8 cellular contexts compared by ENCODE assay signal in the genomic region with DNA sequence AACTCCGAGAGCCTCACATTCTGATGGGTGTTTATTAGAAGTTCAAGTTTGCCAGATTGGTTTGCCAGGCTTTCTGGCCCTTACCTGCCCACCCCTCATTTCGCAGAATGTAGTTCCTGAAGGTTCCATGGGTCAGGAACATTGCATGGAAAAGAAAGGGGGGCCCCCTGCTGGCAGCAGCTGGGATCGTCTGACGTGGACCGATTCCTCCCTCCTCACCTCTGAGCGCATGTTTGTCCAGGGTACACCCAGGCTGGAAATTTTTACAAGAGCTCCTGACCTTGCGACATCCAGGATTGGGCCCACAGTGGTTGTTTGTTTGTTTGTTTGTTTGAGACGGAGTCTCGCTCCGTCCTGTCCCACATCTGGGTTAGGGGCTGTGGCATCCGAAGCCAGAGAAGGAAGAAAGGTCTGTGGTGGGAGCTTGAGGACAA.
DNase-seq lines count a peak whose midpoint lies in the region; ATAC-seq and TF ChIP-seq lines count a peak whose summit lies in the region.

No MANE protein-coding gene starts in this region.

- no TSS peak for BruUV-seq in Calu3 (replicated peaks; lab: Mats Ljungman, UMichigan)

- H3K27me3 Mint-ChIP-seq in Calu3 (ENCODE audit: unreplicated experiment): no peaks in the 10 kb centered on the region

- TF ChIP-seq CTCF in Calu3 (IDR thresholded peaks at IDR 0.05; ENCODE audit: unreplicated experiment) (peak; percentile 68), HL-60 (IDR thresholded peaks at IDR 0.05; ENCODE audit: insufficient read depth, low read length) (peak; percentile 63), left lung (IDR thresholded peaks at IDR 0.05) (peak; percentile 82 to 86)

- H3K27ac Mint-ChIP-seq in Calu3 (ENCODE audit: unreplicated experiment): no peak overlapping the region

- H3K27me3 ChIP-seq in HL-60 (ENCODE audit: insufficient read depth, poor library complexity, severe bottlenecking) (no peaks in the 10 kb centered on the region), left lung (no peaks in the 10 kb centered on the region)

- H3K4me1 ChIP-seq in left lung: peaks cover 0 to 10% of the 10 kb centered on the region in 2 donors

- H3K4me3 ChIP-seq in HL-60 (replicated peaks; ENCODE audit: insufficient read depth, low read length) (no peak overlapping the region), left lung (no peak overlapping the region)

- H3K27ac ChIP-seq in HL-60 (replicated peaks): no peak overlapping the region
- H3K27ac ChIP-seq in left lung: no peak overlapping the region

- H3K4me1 Mint-ChIP-seq in Calu3 (ENCODE audit: low read depth, unreplicated experiment): no peaks in the 10 kb centered on the region

- intact Hi-C loops in Calu3 (cut with micrococcal nuclease; ENCODE audit: unreplicated experiment) (loop anchor here (2.0 to 5.0 kb wide), 2 partner anchors 110 to 461 kb away; no protein-coding TSS in a partner anchor), left lung (cut with DNase I) (no loop called here)

- H3K4me3 Mint-ChIP-seq in Calu3 (ENCODE audit: low read depth, unreplicated experiment): no peak overlapping the region

- CTCF ChIA-PET in Calu3 (lab: Charles Lee): no interaction called here

- ATAC-seq in SK-N-SH treated with all-trans-retinoic acid at 6 μM for 48 hours (peak; percentile 91), left lung (peak; percentile 94), GM19455 (IDR thresholded peaks at IDR 0.05; ENCODE audit: unreplicated experiment) (no peak)

- no peaks in the 10 kb centered on the region for H3K9me3 Mint-ChIP-seq in Calu3 (ENCODE audit: low read depth, unreplicated experiment)

- H3K9me3 ChIP-seq in left lung: no peaks in the 10 kb centered on the region

- no peaks in the 10 kb centered on the region for H3K36me3 Mint-ChIP-seq in Calu3 (ENCODE audit: insufficient read depth, unreplicated experiment)

- no peaks in the 10 kb centered on the region for H3K36me3 ChIP-seq in left lung

- DNase-seq in Calu3 (peak; percentile 76), HL-60 (ENCODE audit: low read depth in 1 of 2, low spot score in 1 of 2) (peak in 1 of 2 experiments; percentile 29), dermis microvascular lymphatic vessel endothelial cell (ENCODE audit: low read depth in 2 of 2) (peak; percentile 25 to 55), left lung (peak; percentile 52 to 86), NOMO-1 (lab: John Stamatoyannopoulos, UW; ENCODE audit: unreplicated experiment in 2 of 2) (no peak)
- DNase-seq in stimulated activated CD8-positive, alpha-beta memory T cell treated with anti-CD3 and anti-CD28 coated beads, Interleukin-4, amount 100 ng/mL, for 24 hours (ENCODE audit: low read depth): peak; percentile 8

TF ChIP-seq in SK-N-SH treated with all-trans-retinoic acid at 6 μM for 48 hours, 23 proteins besides CTCF, POLR2A, EP300 and RAD21:
- TF ChIP-seq CREB5 (CRISPR knock-in tag; IDR thresholded peaks at IDR 0.05; ENCODE audit: low read depth) (no peak), ARNTL (CRISPR knock-in tag; IDR thresholded peaks at IDR 0.05; ENCODE audit: borderline replicate concordance, low read depth) (no peak), TSHZ2 (CRISPR knock-in tag; IDR thresholded peaks at IDR 0.05) (no peak), TOX (CRISPR knock-in tag; IDR thresholded peaks at IDR 0.05; ENCODE audit: borderline replicate concordance) (no peak), ESRRG (CRISPR knock-in tag; IDR thresholded peaks at IDR 0.05) (no peak), ISL1 (CRISPR knock-in tag; IDR thresholded peaks at IDR 0.05) (no peak), ZFP3 (CRISPR knock-in tag; IDR thresholded peaks at IDR 0.05) (no peak), ZFP30 (CRISPR knock-in tag; IDR thresholded peaks at IDR 0.05) (no peak)
TF ChIP-seq in SK-N-SH treated with all-trans-retinoic acid at 6 μM for 48 hours: peak in this region for 0.

Comparison
In these comparisons a context has a peak if more than half of its experiments do, and no peak if none do; other contexts are left out.
1. DNase-seq: peak in Calu3 (single experiment), dermis microvascular lymphatic vessel endothelial cell (2 of 2), left lung (2 of 2) and stimulated activated CD8-positive, alpha-beta memory T cell treated with anti-CD3 and anti-CD28 coated beads, Interleukin-4, amount 100 ng/mL, for 24 hours (single experiment); none in NOMO-1 (0 of 2).
2. Peak in every context shown above with its lines, with median percentiles within 50 percentile points of each other: CTCF ChIP-seq.